ENCODE assay signal across 20 cellular contexts in genomic region chr21:41562101-41563000, GRCh38. TPM values are rescaled to one million over a fixed set of nuclear protein-coding genes. Genes with fewer than 3 reads are reported as not detected.
DNase-seq lines count a peak whose midpoint lies in the region; ATAC-seq lines count a peak whose summit lies in the region.
"Had no signal": no experiment of that assay in that cellular context is flagged by ENCODE, and none has a peak within 500 bp of the region (broad histone marks: within the 10 kb centered on the region; RNA-seq: fewer than 3 reads in every experiment).

No MANE protein-coding gene starts in this region.

- peaks cover 28% of the 10 kb centered on the region for H3K27me3 Mint-ChIP-seq in activated naive CD8-positive, alpha-beta T cell treated with anti-CD3 and anti-CD28 coated beads for 36 hours

- H3K27me3 ChIP-seq in mucosa of rectum (ENCODE audit: control insufficient read depth in 2 of 2, insufficient read depth in 2 of 2, low read length in 2 of 2) = no peaks in the 10 kb centered on the region
- H3K27me3 ChIP-seq: uterus had no signal

- no peaks in the 10 kb centered on the region for H3K36me3 ChIP-seq in mucosa of rectum (ENCODE audit: control insufficient read depth in 2 of 2, insufficient read depth in 2 of 2, low read length in 2 of 2)
- H3K36me3 ChIP-seq: uterus had no signal

- H3K27ac Mint-ChIP-seq in activated naive CD8-positive, alpha-beta T cell treated with anti-CD3 and anti-CD28 coated beads for 36 hours = no peak overlapping the region
- H3K27ac Mint-ChIP-seq: activated naive CD4-positive, alpha-beta T cell treated with anti-CD3 and anti-CD28 coated beads, Interleukin-2, amount 50 U/mL, for 72 hours; natural killer cell treated with Interleukin-12 subunit alpha and Interleukin-12 subunit beta and Interleukin-15 and Interleukin-18, amount 100 ng/mL, for 72 hours; stimulated activated naive B cell treated with anti-CD40 and anti-IgM and Interleukin-4, amounts not matched to agents 10 μg/mL and 1 μg/mL and 100 μg/mL, for 72 hours had no signal

- DNase-seq in A172 (ENCODE audit: low spot score) = peak; percentile 88
- DNase-seq in LHCN-M2 (ENCODE audit: low read depth) = peak; percentile 21
- peak; percentile 96 for DNase-seq in glomerular visceral epithelial cell (ENCODE audit: extremely low spot score)
- no peak for DNase-seq in OCI-M1 (lab: John Stamatoyannopoulos, UW)
- DNase-seq in stimulated activated CD4-positive, alpha-beta T cell treated with anti-CD3 and anti-CD28 coated beads, Interleukin-4, amount 100 ng/mL, for 4 hours = no peak
- no peak for DNase-seq in activated naive CD8-positive, alpha-beta T cell treated with anti-CD3 and anti-CD28 coated beads for 36 hours
- DNase-seq: activated T-cell treated with anti-CD3 and anti-CD28 coated beads for 4 hours; HCEC 1CT; islet precursor cell; NCI-H187; NCI-H69; retina; stimulated activated naive B cell treated with anti-CD40 and anti-IgM and Interleukin-4, amounts not matched to agents 10 μg/mL and 1 μg/mL and 100 μg/mL, for 72 hours; uterus had no signal

- no peaks in the 10 kb centered on the region for H3K36me3 Mint-ChIP-seq in activated naive CD8-positive, alpha-beta T cell treated with anti-CD3 and anti-CD28 coated beads for 36 hours
- H3K36me3 Mint-ChIP-seq: activated naive CD4-positive, alpha-beta T cell treated with anti-CD3 and anti-CD28 coated beads, Interleukin-2, amount 50 U/mL, for 72 hours; natural killer cell treated with Interleukin-12 subunit alpha and Interleukin-12 subunit beta and Interleukin-15 and Interleukin-18, amount 100 ng/mL, for 72 hours; stimulated activated naive B cell treated with anti-CD40 and anti-IgM and Interleukin-4, amounts not matched to agents 10 μg/mL and 1 μg/mL and 100 μg/mL, for 72 hours had no signal

- H3K9me3 ChIP-seq in mucosa of rectum (ENCODE audit: control insufficient read depth in 2 of 2, low read length in 2 of 2) = no peaks in the 10 kb centered on the region
- H3K9me3 ChIP-seq: A549, uterus had no signal

- H3K4me3 Mint-ChIP-seq in activated naive CD8-positive, alpha-beta T cell treated with anti-CD3 and anti-CD28 coated beads for 36 hours = no peak overlapping the region
- H3K4me3 Mint-ChIP-seq: natural killer cell treated with Interleukin-12 subunit alpha and Interleukin-12 subunit beta and Interleukin-15 and Interleukin-18, amount 100 ng/mL, for 72 hours; stimulated activated naive B cell treated with anti-CD40 and anti-IgM and Interleukin-4, amounts not matched to agents 10 μg/mL and 1 μg/mL and 100 μg/mL, for 72 hours had no signal

- ATAC-seq in HG03571 (IDR thresholded peaks at IDR 0.05; ENCODE audit: unreplicated experiment) = no peak
- ATAC-seq: A549; activated CD4-positive, CD25-positive, alpha-beta regulatory T cell treated with anti-CD3 and anti-CD28 coated beads, Interleukin-2, amount 50 U/mL, for 24 hours; activated naive CD4-positive, alpha-beta T cell treated with anti-CD3 and anti-CD28 coated beads, Interleukin-2, amount 50 U/mL, for 72 hours; stimulated activated naive B cell treated with anti-CD40 and anti-IgM and Interleukin-4, amounts not matched to agents 10 μg/mL and 1 μg/mL and 100 μg/mL, for 72 hours had no signal

- H3K4me1 ChIP-seq in mucosa of rectum (ENCODE audit: control insufficient read depth in 2 of 2, insufficient read depth in 2 of 2, low read length in 2 of 2) = peaks cover 59 to 75% of the 10 kb centered on the region in 2 donors
- H3K4me1 ChIP-seq: A549, uterus had no signal

- H3K9ac ChIP-seq in mucosa of rectum (ENCODE audit: low read depth in 1 of 2, low read length in 2 of 2) = peak overlapping the region in 1 of 2 donors; percentile 74

- H3K4me1 Mint-ChIP-seq in activated naive CD8-positive, alpha-beta T cell treated with anti-CD3 and anti-CD28 coated beads for 36 hours = peaks cover 4% of the 10 kb centered on the region
- H3K4me1 Mint-ChIP-seq: stimulated activated naive B cell treated with anti-CD40 and anti-IgM and Interleukin-4, amounts not matched to agents 10 μg/mL and 1 μg/mL and 100 μg/mL, for 72 hours had no signal

- H3K27ac ChIP-seq in mucosa of rectum (ENCODE audit: low read depth in 2 of 2, low read length in 2 of 2) = peak overlapping the region; percentile 93 to 96
- H3K27ac ChIP-seq: A549, uterus had no signal

- no peaks in the 10 kb centered on the region for H3K9me3 Mint-ChIP-seq in activated naive CD8-positive, alpha-beta T cell treated with anti-CD3 and anti-CD28 coated beads for 36 hours
- H3K9me3 Mint-ChIP-seq: activated naive CD4-positive, alpha-beta T cell treated with anti-CD3 and anti-CD28 coated beads, Interleukin-2, amount 50 U/mL, for 72 hours; natural killer cell treated with Interleukin-12 subunit alpha and Interleukin-12 subunit beta and Interleukin-15 and Interleukin-18, amount 100 ng/mL, for 72 hours; stimulated activated naive B cell treated with anti-CD40 and anti-IgM and Interleukin-4, amounts not matched to agents 10 μg/mL and 1 μg/mL and 100 μg/mL, for 72 hours had no signal

- no peak overlapping the region for H3K4me3 ChIP-seq in mucosa of rectum (ENCODE audit: low read length in 2 of 2)
- H3K4me3 ChIP-seq: A549, uterus had no signal

RNA-seq across cellular contexts. Expression of gene TMPRSS2, which starts 54.4 kb away (rescaled TPM):
- 0.05 TPM in 1 of 2 replicates, not detected in the other for total RNA-seq in A172 (2014; rRNA removed; shearing (Covaris generic))
- not detected in 2 replicates for total RNA-seq in LHCN-M2 (2014; rRNA removed)
- not detected for polyA plus RNA-seq in LHCN-M2 (2012)
- not detected for total RNA-seq in activated naive CD8-positive, alpha-beta T cell treated with anti-CD3 and anti-CD28 coated beads for 36 hours
- total RNA-seq: activated naive CD4-positive, alpha-beta T cell treated with anti-CD3 and anti-CD28 coated beads, Interleukin-2, amount 50 U/mL, for 72 hours; natural killer cell treated with Interleukin-12 subunit alpha and Interleukin-12 subunit beta and Interleukin-15 and Interleukin-18, amount 100 ng/mL, for 72 hours had no signal
- polyA plus RNA-seq: A549 had no signal

Comparison
In these comparisons a context has a peak if more than half of its experiments do, and no peak if none do; other contexts are left out.
1. DNase-seq: peak in A172 (single experiment), LHCN-M2 (single experiment) and glomerular visceral epithelial cell (single experiment); none in OCI-M1 (single experiment), stimulated activated CD4-positive, alpha-beta T cell treated with anti-CD3 and anti-CD28 coated beads, Interleukin-4, amount 100 ng/mL, for 4 hours (0 of 2) and activated naive CD8-positive, alpha-beta T cell treated with anti-CD3 and anti-CD28 coated beads for 36 hours (single experiment).